Comparison of ENCODE assay signal across 28 cellular contexts in the genomic region with DNA sequence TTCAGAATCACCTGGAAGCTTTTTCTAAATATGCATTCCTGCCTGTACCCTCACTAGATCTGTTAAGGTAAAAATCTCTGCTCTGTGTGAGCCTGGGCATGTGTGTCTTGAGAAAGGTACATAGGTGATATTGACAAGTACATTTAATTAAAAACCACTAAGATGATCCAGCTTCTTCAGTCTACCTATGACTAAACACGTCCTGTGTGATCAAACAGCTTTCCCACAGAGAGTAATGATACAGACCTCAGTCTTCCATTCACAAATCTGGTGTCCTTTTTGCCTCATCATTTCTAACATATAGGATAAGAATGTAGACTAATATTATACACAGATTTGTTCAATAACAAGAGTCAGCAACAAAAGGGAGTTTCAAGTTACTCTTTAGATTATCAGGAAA. TPM values are rescaled to one million over a fixed set of nuclear protein-coding genes. Genes with fewer than 3 reads are reported as not detected.
DNase-seq lines count a peak whose midpoint lies in the region; TF ChIP-seq lines count a peak whose summit lies in the region.
"Had no signal": no experiment of that assay in that cellular context is flagged by ENCODE, and none has a peak within 500 bp of the region (broad histone marks: within the 10 kb centered on the region; RNA-seq: fewer than 3 reads in every experiment).

No MANE protein-coding gene starts in this region.

- H3K9me3 ChIP-seq in HEK293 (ENCODE audit: control insufficient read depth, insufficient read depth, low read depth, low read length) (no peaks in the 10 kb centered on the region), SJCRH30 (replicated peaks) (no peaks in the 10 kb centered on the region), skeletal muscle satellite cell (replicated peaks; ENCODE audit: low read length) (no peaks in the 10 kb centered on the region)
- H3K9me3 ChIP-seq: ascending aorta, left ventricle myocardium inferior, stomach had no signal

- H3K27ac Mint-ChIP-seq in activated CD4-positive, alpha-beta T cell treated with anti-CD3 and anti-CD28 coated beads, Interleukin-2, amount 10 ng/mL, durations not matched to agents 24 days and 14 days, result no peak overlapping the region
- H3K27ac Mint-ChIP-seq: activated naive CD8-positive, alpha-beta T cell treated with anti-CD3 and anti-CD28 coated beads, Interleukin-2, amount 10 ng/mL, durations not matched to agents 7 days and 5 days; B cell; CD4-positive, alpha-beta memory T cell had no signal

- peaks cover 6% of the 10 kb centered on the region for H3K4me1 Mint-ChIP-seq in activated CD4-positive, alpha-beta T cell treated with anti-CD3 and anti-CD28 coated beads, Interleukin-2, amount 10 ng/mL, durations not matched to agents 24 days and 14 days

- H3K4me1 ChIP-seq in HEK293 (ENCODE audit: control insufficient read depth, insufficient read depth, low read length) (peaks cover 18% of the 10 kb centered on the region), SJCRH30 (peaks cover 37% of the 10 kb centered on the region), skeletal muscle satellite cell (ENCODE audit: control insufficient read depth, insufficient read depth, low read length) (peaks cover 22% of the 10 kb centered on the region)

- H3K27me3 ChIP-seq in SJCRH30, result no peaks in the 10 kb centered on the region
- H3K27me3 ChIP-seq in skeletal muscle satellite cell (ENCODE audit: control insufficient read depth, insufficient read depth, low read length), result no peaks in the 10 kb centered on the region
- H3K27me3 ChIP-seq: ascending aorta, stomach had no signal

- H3K36me3 ChIP-seq in HEK293 (ENCODE audit: control insufficient read depth in 2 of 2, insufficient read depth in 1 of 2, low read length in 2 of 2) (no peaks in the 10 kb centered on the region), SJCRH30 (no peaks in the 10 kb centered on the region), skeletal muscle satellite cell (ENCODE audit: insufficient read depth, low read length) (no peaks in the 10 kb centered on the region)
- H3K36me3 ChIP-seq: ascending aorta, left ventricle myocardium inferior, stomach had no signal

- intact Hi-C loops in activated CD4-positive, alpha-beta T cell treated with anti-CD3 and anti-CD28 coated beads, Interleukin-2, amount 10 ng/mL, durations not matched to agents 24 days and 14 days (cut with micrococcal nuclease), result no loop called here

- CTCF ChIA-PET in HEK293 (lab: Yijun Ruan, JAX), result interaction anchor here (0.5 to 0.9 kb wide), 3 partner anchors 44 to 942 kb away, joined by 3 read pairs; no protein-coding TSS in a partner anchor

- peaks cover under 1% of the 10 kb centered on the region for H3K36me3 Mint-ChIP-seq in activated CD4-positive, alpha-beta T cell treated with anti-CD3 and anti-CD28 coated beads, Interleukin-2, amount 10 ng/mL, durations not matched to agents 24 days and 14 days (ENCODE audit: low read depth)

- no peaks in the 10 kb centered on the region for H3K27me3 Mint-ChIP-seq in activated CD4-positive, alpha-beta T cell treated with anti-CD3 and anti-CD28 coated beads, Interleukin-2, amount 10 ng/mL, durations not matched to agents 24 days and 14 days
- H3K27me3 Mint-ChIP-seq: activated naive CD8-positive, alpha-beta T cell treated with anti-CD3 and anti-CD28 coated beads, Interleukin-2, amount 10 ng/mL, durations not matched to agents 7 days and 5 days; B cell; CD4-positive, alpha-beta memory T cell had no signal

- H3K4me3 ChIP-seq in HEK293 (ENCODE audit: low read depth, low read length) (no peak overlapping the region), SJCRH30 (no peak overlapping the region), skeletal muscle satellite cell (ENCODE audit: low read length) (no peak overlapping the region)
- H3K4me3 ChIP-seq: ascending aorta, GM12878, left ventricle myocardium inferior, SK-N-MC, stomach had no signal

- no peak overlapping the region for H3K27ac ChIP-seq in HEK293 (ENCODE audit: extremely low read depth, low read depth, low read length)
- peak overlapping the region; percentile 94; the same call in 1 of the 2 replicates for H3K27ac ChIP-seq in SJCRH30
- H3K27ac ChIP-seq: ascending aorta, left ventricle myocardium inferior, parathyroid adenoma, SK-N-MC, stomach had no signal

- no peak for TF ChIP-seq CTCF in HEK293 (tag by site-specific recombination; IDR thresholded peaks at IDR 0.05)

- H3K4me3 Mint-ChIP-seq in activated CD4-positive, alpha-beta T cell treated with anti-CD3 and anti-CD28 coated beads, Interleukin-2, amount 10 ng/mL, durations not matched to agents 24 days and 14 days, result no peak overlapping the region
- H3K4me3 Mint-ChIP-seq: activated naive CD8-positive, alpha-beta T cell treated with anti-CD3 and anti-CD28 coated beads, Interleukin-2, amount 10 ng/mL, durations not matched to agents 7 days and 5 days; B cell; CD4-positive, alpha-beta memory T cell; neural crest cell had no signal

- no peak overlapping the region for H3K9ac ChIP-seq in skeletal muscle satellite cell (ENCODE audit: low read depth, low read length)
- H3K9ac ChIP-seq: parathyroid adenoma had no signal

- no peaks in the 10 kb centered on the region for H3K9me3 Mint-ChIP-seq in activated CD4-positive, alpha-beta T cell treated with anti-CD3 and anti-CD28 coated beads, Interleukin-2, amount 10 ng/mL, durations not matched to agents 24 days and 14 days
- H3K9me3 Mint-ChIP-seq: activated naive CD8-positive, alpha-beta T cell treated with anti-CD3 and anti-CD28 coated beads, Interleukin-2, amount 10 ng/mL, durations not matched to agents 7 days and 5 days; CD4-positive, alpha-beta memory T cell; neural crest cell had no signal

- POLR2A ChIA-PET in HEK293 (lab: Yijun Ruan, JAX), result no interaction called here

- peak overlapping the region; percentile 4 for H3K4me2 ChIP-seq in skeletal muscle satellite cell (ENCODE audit: low read length)

- peak; percentile 24 for DNase-seq in activated CD4-positive, alpha-beta T cell treated with anti-CD3 and anti-CD28 coated beads, Interleukin-2, amount 10 ng/mL, durations not matched to agents 24 days and 14 days
- DNase-seq in activated CD4-positive, alpha-beta T cell treated with anti-CD3 and anti-CD28 coated beads for 48 hours, result no peak
- DNase-seq in SJCRH30 (no peak), hypothalamus (lab: John Stamatoyannopoulos, UW) (no peak), NCI-H1092 (lab: John Stamatoyannopoulos, UW) (no peak), COLO668 (lab: John Stamatoyannopoulos, UW; ENCODE audit: unreplicated experiment) (no peak)
- DNase-seq: activated CD4-positive, alpha-beta T cell treated with anti-CD3 and anti-CD28 coated beads for 1 hour; activated effector memory CD4-positive, alpha-beta T cell treated with Interleukin-2 at 50 U/mL for 16 hours; activated naive CD8-positive, alpha-beta T cell treated with anti-CD3 and anti-CD28 coated beads, Interleukin-2, amount 10 ng/mL, durations not matched to agents 7 days and 5 days; CD4-positive, alpha-beta memory T cell; central memory CD4-positive, alpha-beta T cell; cortex of kidney; DMS 273 treated with DMSO at 0.1 percent for 48 hours; effector memory CD4-positive, alpha-beta T cell; glutamatergic neuron; H7; left ventricle myocardium inferior; NCI-H146; stomach; T-helper 2 cell had no signal

TF ChIP-seq in HEK293, 187 proteins besides CTCF, POLR2A, EP300 and RAD21:
- no peak for TF ChIP-seq ZNF610 (tag by site-specific recombination; IDR thresholded peaks at IDR 0.05; ENCODE audit: borderline replicate concordance)
- TF ChIP-seq, protein P1, sequence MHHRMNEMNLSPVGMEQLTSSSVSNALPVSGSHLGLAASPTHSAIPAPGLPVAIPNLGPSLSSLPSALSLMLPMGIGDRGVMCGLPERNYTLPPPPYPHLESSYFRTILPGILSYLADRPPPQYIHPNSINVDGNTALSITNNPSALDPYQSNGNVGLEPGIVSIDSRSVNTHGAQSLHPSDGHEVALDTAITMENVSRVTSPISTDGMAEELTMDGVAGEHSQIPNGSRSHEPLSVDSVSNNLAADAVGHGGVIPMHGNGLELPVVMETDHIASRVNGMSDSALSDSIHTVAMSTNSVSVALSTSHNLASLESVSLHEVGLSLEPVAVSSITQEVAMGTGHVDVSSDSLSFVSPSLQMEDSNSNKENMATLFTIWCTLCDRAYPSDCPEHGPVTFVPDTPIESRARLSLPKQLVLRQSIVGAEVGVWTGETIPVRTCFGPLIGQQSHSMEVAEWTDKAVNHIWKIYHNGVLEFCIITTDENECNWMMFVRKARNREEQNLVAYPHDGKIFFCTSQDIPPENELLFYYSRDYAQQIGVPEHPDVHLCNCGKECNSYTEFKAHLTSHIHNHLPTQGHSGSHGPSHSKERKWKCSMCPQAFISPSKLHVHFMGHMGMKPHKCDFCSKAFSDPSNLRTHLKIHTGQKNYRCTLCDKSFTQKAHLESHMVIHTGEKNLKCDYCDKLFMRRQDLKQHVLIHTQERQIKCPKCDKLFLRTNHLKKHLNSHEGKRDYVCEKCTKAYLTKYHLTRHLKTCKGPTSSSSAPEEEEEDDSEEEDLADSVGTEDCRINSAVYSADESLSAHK (tag by site-specific recombination; IDR thresholded peaks at IDR 0.05), result peak; percentile 71; the same call in 1 of the 2 replicates

RNA-seq across cellular contexts. Expression of a gene that starts 42.6 kb away (rescaled TPM):
- 25.9 and 26.7 TPM in 2 replicates for total RNA-seq in activated CD4-positive, alpha-beta T cell treated with anti-CD3 and anti-CD28 coated beads, Interleukin-2, amount 10 ng/mL, durations not matched to agents 24 days and 14 days
- total RNA-seq in SJCRH30 (2014; rRNA removed; shearing (Covaris generic)), result 42.9 and 48.4 TPM in 2 replicates
- 23.2 and 27.4 TPM in 2 replicates for total RNA-seq in skeletal muscle satellite cell (2012; rRNA removed)
